Comparison of ENCODE assay signal across 28 cellular contexts in genomic region chr18:47168509-47168908, GRCh38.
"Had no signal": no experiment of that assay in that cellular context is flagged by ENCODE, and none has a peak within 500 bp of the region (broad histone marks: within the 10 kb centered on the region; RNA-seq: fewer than 3 reads in every experiment).

No MANE protein-coding gene starts in this region.

- H3K27me3 Mint-ChIP-seq: activated B cell treated with CpG ODN at 0.5 μM for 24 hours; activated CD4-positive, alpha-beta T cell treated with anti-CD3 and anti-CD28 coated beads, Interleukin-2, amount 10 ng/mL, durations not matched to agents 24 days and 14 days; activated naive CD4-positive, alpha-beta T cell treated with anti-CD3 and anti-CD28 coated beads, Interleukin-2, amount 50 U/mL, for 24 hours; activated naive CD8-positive, alpha-beta T cell treated with anti-CD3 and anti-CD28 coated beads, Interleukin-2, amount 10 ng/mL, durations not matched to agents 7 days and 5 days; central memory CD8-positive, alpha-beta T cell had no signal

- DNase-seq: activated B cell treated with CpG ODN at 0.5 μM for 24 hours; activated CD4-positive, alpha-beta T cell treated with anti-CD3 and anti-CD28 coated beads, Interleukin-2, amount 10 ng/mL, durations not matched to agents 24 days and 14 days; activated CD4-positive, alpha-beta T cell treated with anti-CD3 and anti-CD28 coated beads, Interleukin-2, amount 50 U/mL, for 4 hours; activated CD4-positive, CD25-positive, alpha-beta regulatory T cell treated with anti-CD3 and anti-CD28 coated beads, Interleukin-2, amount 50 U/mL, for 72 hours; activated CD8-positive, alpha-beta memory T cell treated with anti-CD3 and anti-CD28 coated beads, Interleukin-2, amount 50 U/mL, for 4 hours; activated gamma-delta T cell; activated naive CD4-positive, alpha-beta T cell treated with Interleukin-2 at 50 U/mL for 16 hours; activated naive CD8-positive, alpha-beta T cell treated with anti-CD3 and anti-CD28 coated beads, Interleukin-2, amount 10 ng/mL, durations not matched to agents 7 days and 5 days; activated T-cell treated with anti-CD3 and anti-CD28 coated beads for 4 hours; activated T-cell treated with anti-CD3 and anti-CD28 coated beads, Interleukin-2, amount 50 U/mL, for 48 hours; amygdala; NCI-H1048; NCI-H1105 treated with DMSO at 0.1 percent for 48 hours; NCI-H1436; NCI-H1694; NCI-H1930; NCI-H2081 treated with DMSO at 0.1 percent for 48 hours; NCI-H345; NCI-H524 treated with DMSO at 0.1 percent for 48 hours; PC-9; SIG-M5; SW 1271; T-helper 1 cell; T-helper 9 cell had no signal

- ATAC-seq: Right ventricle myocardium inferior had no signal

- H3K4me3 Mint-ChIP-seq: activated B cell treated with CpG ODN at 0.5 μM for 24 hours; activated CD4-positive, alpha-beta T cell treated with anti-CD3 and anti-CD28 coated beads, Interleukin-2, amount 10 ng/mL, durations not matched to agents 24 days and 14 days; activated naive CD4-positive, alpha-beta T cell treated with anti-CD3 and anti-CD28 coated beads, Interleukin-2, amount 50 U/mL, for 24 hours; activated naive CD8-positive, alpha-beta T cell treated with anti-CD3 and anti-CD28 coated beads, Interleukin-2, amount 10 ng/mL, durations not matched to agents 7 days and 5 days; central memory CD8-positive, alpha-beta T cell had no signal

- H3K27ac Mint-ChIP-seq: activated B cell treated with CpG ODN at 0.5 μM for 24 hours; activated CD4-positive, alpha-beta T cell treated with anti-CD3 and anti-CD28 coated beads, Interleukin-2, amount 10 ng/mL, durations not matched to agents 24 days and 14 days; activated naive CD4-positive, alpha-beta T cell treated with anti-CD3 and anti-CD28 coated beads, Interleukin-2, amount 50 U/mL, for 24 hours; activated naive CD8-positive, alpha-beta T cell treated with anti-CD3 and anti-CD28 coated beads, Interleukin-2, amount 10 ng/mL, durations not matched to agents 7 days and 5 days; activated T-helper 2 cell treated with anti-CD3 and anti-CD28 coated beads, Interferon-gamma antibody, Interleukin-2, Interleukin-4, amounts not matched to agents 10 μg/mL and 5 μg/mL and 100 μg/mL, durations not matched to agents 14 hours and 24 hours and 36 hours had no signal

- H3K9me3 Mint-ChIP-seq: activated B cell treated with CpG ODN at 0.5 μM for 24 hours; activated CD4-positive, alpha-beta T cell treated with anti-CD3 and anti-CD28 coated beads, Interleukin-2, amount 10 ng/mL, durations not matched to agents 24 days and 14 days; activated naive CD4-positive, alpha-beta T cell treated with anti-CD3 and anti-CD28 coated beads, Interleukin-2, amount 50 U/mL, for 24 hours; activated naive CD8-positive, alpha-beta T cell treated with anti-CD3 and anti-CD28 coated beads, Interleukin-2, amount 10 ng/mL, durations not matched to agents 7 days and 5 days; activated T-helper 2 cell treated with anti-CD3 and anti-CD28 coated beads, Interferon-gamma antibody, Interleukin-2, Interleukin-4, amounts not matched to agents 10 μg/mL and 5 μg/mL and 100 μg/mL, durations not matched to agents 14 hours and 24 hours and 36 hours; central memory CD8-positive, alpha-beta T cell had no signal
